In the genomic region with DNA sequence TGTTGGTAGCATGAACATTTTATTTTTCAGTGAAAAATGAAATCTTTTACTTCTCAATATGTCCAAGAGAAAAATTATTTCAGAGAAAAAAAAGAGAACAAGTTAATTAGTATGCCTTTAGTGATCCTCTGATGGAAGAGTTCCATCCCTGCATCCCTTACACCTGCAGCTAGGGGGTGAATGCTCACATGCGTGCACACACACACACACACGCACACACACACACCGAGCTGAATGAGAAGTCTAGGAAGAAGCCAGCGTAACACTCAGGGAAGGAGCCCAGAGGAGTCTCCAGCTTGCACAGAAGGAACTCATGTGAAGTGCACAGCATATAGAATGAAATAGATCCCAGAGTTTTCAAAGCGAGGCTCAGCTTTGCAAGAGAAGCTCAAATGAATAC, we compare ENCODE assay signal across 11 cellular contexts.
DNase-seq lines count a peak whose midpoint lies in the region; ATAC-seq and TF ChIP-seq lines count a peak whose summit lies in the region.
"Had no signal": no experiment of that assay in that cellular context is flagged by ENCODE, and none has a peak within 500 bp of the region (broad histone marks: within the 10 kb centered on the region; RNA-seq: fewer than 3 reads in every experiment).

No MANE protein-coding gene starts in this region.

- no peak overlapping the region for H2AK5ac ChIP-seq in mesendoderm (ENCODE audit: low read length)

- peak; percentile 42 for DNase-seq in COLO668 (lab: John Stamatoyannopoulos, UW; ENCODE audit: unreplicated experiment)
- DNase-seq in Jurkat, Clone E6-1 (ENCODE audit: low read depth, low spot score): peak; percentile 39
- DNase-seq in brain microvascular endothelial cell: no peak
- DNase-seq in mesendoderm: peak; percentile 61
- DNase-seq in NCI-H1436 treated with DMSO at 0.1 percent for 48 hours (lab: John Stamatoyannopoulos, UW): no peak
- DNase-seq in T-helper 1 cell: no peak
- no peak for DNase-seq in foreskin fibroblast
- DNase-seq: DMS79, foreskin melanocyte had no signal

- H3K23ac ChIP-seq in mesendoderm (ENCODE audit: low read length): no peak overlapping the region

- no peak overlapping the region for H3K56ac ChIP-seq in mesendoderm (ENCODE audit: low read length)

- H4K8ac ChIP-seq in mesendoderm (ENCODE audit: low read depth, low read length): no peak overlapping the region

- H3K36me3 ChIP-seq in brain microvascular endothelial cell (replicated peaks): no peaks in the 10 kb centered on the region
- H3K36me3 ChIP-seq in mesendoderm (ENCODE audit: control insufficient read depth, insufficient read depth, low read length): no peaks in the 10 kb centered on the region
- H3K36me3 ChIP-seq: cardiac muscle cell had no signal

- H3K4me1 ChIP-seq in mesendoderm (ENCODE audit: control insufficient read depth, low read depth, low read length): no peaks in the 10 kb centered on the region

- no peak overlapping the region for H2BK120ac ChIP-seq in mesendoderm (ENCODE audit: low read depth, low read length)

- no peak overlapping the region for H3K4ac ChIP-seq in mesendoderm (ENCODE audit: low read depth, low read length)

- no peaks in the 10 kb centered on the region for H3K27me3 ChIP-seq in brain microvascular endothelial cell (replicated peaks)
- H3K27me3 ChIP-seq in mesendoderm (ENCODE audit: insufficient read depth, low read length, poor library complexity): no peaks in the 10 kb centered on the region
- H3K27me3 ChIP-seq: cardiac muscle cell had no signal

- no peak overlapping the region for H2BK5ac ChIP-seq in mesendoderm (ENCODE audit: low read length)

- H4K5ac ChIP-seq in mesendoderm (ENCODE audit: low read length): no peak overlapping the region

- ATAC-seq in GM21786 (IDR thresholded peaks at IDR 0.05; ENCODE audit: unreplicated experiment): no peak

- H3K27ac ChIP-seq in brain microvascular endothelial cell (no peak overlapping the region), mesendoderm (ENCODE audit: low read depth, low read length) (no peak overlapping the region)
- H3K27ac ChIP-seq: cardiac muscle cell had no signal

- TF ChIP-seq CTCF in brain microvascular endothelial cell (IDR thresholded peaks at IDR 0.05; ENCODE audit: low read depth, low read length, missing control alignments) (peak; percentile 50), foreskin fibroblast (IDR thresholded peaks at IDR 0.05; ENCODE audit: low read depth, low read length) (no peak)

- WGBS in mesendoderm (ENCODE audit: extremely low coverage, insufficient coverage, low lambda C conversion rate): no CpG with 5 or more reads among the region's 5 CpGs

- H3K9ac ChIP-seq in mesendoderm (ENCODE audit: low read length): no peak overlapping the region

- in situ Hi-C loops in brain microvascular endothelial cell (cut with HindIII; ENCODE audit: low pct_ligation_motif_present, low sequenced_read_pairs): no loop called here

- H2BK15ac ChIP-seq in mesendoderm (replicated peaks; ENCODE audit: low read depth): no peak overlapping the region

- H3K4me2 ChIP-seq in mesendoderm (ENCODE audit: low read length): no peak overlapping the region

- H3K18ac ChIP-seq in mesendoderm (ENCODE audit: low read length): no peak overlapping the region

- H3K79me1 ChIP-seq in mesendoderm (ENCODE audit: low read length): no peaks in the 10 kb centered on the region

- H3K79me2 ChIP-seq in mesendoderm (ENCODE audit: control insufficient read depth, insufficient read depth, low read length): no peaks in the 10 kb centered on the region

- H3K4me3 ChIP-seq in Jurkat, Clone E6-1 (ENCODE audit: low read length): no peak overlapping the region
- H3K4me3 ChIP-seq in brain microvascular endothelial cell (ENCODE audit: low read depth, low read length) (no peak overlapping the region), mesendoderm (ENCODE audit: low read length) (no peak overlapping the region), foreskin fibroblast (ENCODE audit: low read depth in 1 of 2, low read length in 2 of 2) (no peak overlapping the region)
- H3K4me3 ChIP-seq: cardiac muscle cell had no signal

Comparison
In these comparisons a context has a peak if more than half of its experiments do, and no peak if none do; other contexts are left out.
1. DNase-seq: peak in COLO668 (single experiment), Jurkat, Clone E6-1 (single experiment) and mesendoderm (single experiment); none in brain microvascular endothelial cell (single experiment), NCI-H1436 treated with DMSO at 0.1 percent for 48 hours (single experiment), T-helper 1 cell (0 of 5) and foreskin fibroblast (0 of 2).